ENCODE assay signal across 16 cellular contexts in genomic region chr6:34674268-34674639, GRCh38. TPM values are rescaled to one million over a fixed set of nuclear protein-coding genes. Genes with fewer than 3 reads are reported as not detected.
DNase-seq lines count a peak whose midpoint lies in the region; ATAC-seq and TF ChIP-seq lines count a peak whose summit lies in the region.
"Had no signal": no experiment of that assay in that cellular context is flagged by ENCODE, and none has a peak within 500 bp of the region (broad histone marks: within the 10 kb centered on the region; RNA-seq: fewer than 3 reads in every experiment).

No MANE protein-coding gene starts in this region.

- H3K4me1 Mint-ChIP-seq in activated naive CD4-positive, alpha-beta T cell treated with anti-CD3 and anti-CD28 coated beads, Interleukin-2, amount 50 U/mL, for 24 hours: peaks cover 76% of the 10 kb centered on the region
- peaks cover 55% of the 10 kb centered on the region for H3K4me1 Mint-ChIP-seq in activated CD4-positive, alpha-beta memory T cell treated with anti-CD3 and anti-CD28 coated beads for 36 hours (ENCODE audit: low read depth)

- no peak overlapping the region for H2AFZ ChIP-seq in mammary epithelial cell (ENCODE audit: low read depth, low read length)
- H2AFZ ChIP-seq: neural progenitor cell had no signal

- H3K27me3 Mint-ChIP-seq in activated naive CD4-positive, alpha-beta T cell treated with anti-CD3 and anti-CD28 coated beads, Interleukin-2, amount 50 U/mL, for 24 hours: no peaks in the 10 kb centered on the region
- H3K27me3 Mint-ChIP-seq in activated CD4-positive, alpha-beta memory T cell treated with anti-CD3 and anti-CD28 coated beads for 36 hours: no peaks in the 10 kb centered on the region

- peak; percentile 81 for ATAC-seq in left lobe of liver
- ATAC-seq: gastroesophageal sphincter had no signal

- H3K27ac ChIP-seq in mammary epithelial cell (ENCODE audit: insufficient read depth, low read depth, low read length): no peak overlapping the region
- H3K27ac ChIP-seq: neural progenitor cell, SK-N-MC had no signal

- in situ Hi-C loops in mammary epithelial cell (cut with MboI; ENCODE audit: low sequenced_read_pairs in 2 of 2): no loop called here

- no peak for DNase-seq in activated naive CD4-positive, alpha-beta T cell (lab: John Stamatoyannopoulos, UW)
- DNase-seq in activated CD4-positive, alpha-beta memory T cell treated with anti-CD3 and anti-CD28 coated beads for 36 hours: no peak
- DNase-seq in left lobe of liver (ENCODE audit: low spot score): no peak
- DNase-seq in occipital lobe (lab: John Stamatoyannopoulos, UW): no peak
- no peak for DNase-seq in mammary epithelial cell
- no peak for DNase-seq in D341Med (ENCODE audit: low spot score)
- DNase-seq in MG63: no peak
- DNase-seq: KBM-7, left cardiac atrium, NCI-H1694 treated with DMSO at 0.1 percent for 48 hours had no signal

- dilution Hi-C loops in mammary epithelial cell (cut with HindIII; ENCODE audit: low sequenced_read_pairs): no loop called here

- H3K36me3 ChIP-seq in mammary epithelial cell (ENCODE audit: insufficient read depth, low read length) (no peaks in the 10 kb centered on the region), MG63 (no peaks in the 10 kb centered on the region)
- H3K36me3 ChIP-seq: ascending aorta, gastroesophageal sphincter, neural progenitor cell had no signal

- CTCF ChIA-PET in activated CD4-positive, alpha-beta memory T cell treated with anti-CD3 and anti-CD28 coated beads for 36 hours (lab: Charles Lee): interaction anchor here (2.8 to 4.2 kb wide), 2 partner anchors 17 to 22 kb away, joined by 8 to 20 read pairs; partner anchors contain the start of gene ILRUN
- CTCF ChIA-PET in mammary epithelial cell (lab: Charles Lee; ENCODE audit: low non-redundant PET): no interaction called here

- no peaks in the 10 kb centered on the region for H3K9me3 Mint-ChIP-seq in activated naive CD4-positive, alpha-beta T cell treated with anti-CD3 and anti-CD28 coated beads, Interleukin-2, amount 50 U/mL, for 24 hours
- H3K9me3 Mint-ChIP-seq in activated CD4-positive, alpha-beta memory T cell treated with anti-CD3 and anti-CD28 coated beads for 36 hours: no peaks in the 10 kb centered on the region
- H3K9me3 Mint-ChIP-seq: neural progenitor cell had no signal

- H3K27me3 ChIP-seq in mammary epithelial cell (ENCODE audit: insufficient read depth, low read length) (no peaks in the 10 kb centered on the region), MG63 (no peaks in the 10 kb centered on the region)
- H3K27me3 ChIP-seq: ascending aorta, gastroesophageal sphincter, neural progenitor cell had no signal

- no peaks in the 10 kb centered on the region for H3K9me3 ChIP-seq in mammary epithelial cell (replicated peaks; ENCODE audit: insufficient read depth, low read length)
- no peaks in the 10 kb centered on the region for H3K9me3 ChIP-seq in MG63
- H3K9me3 ChIP-seq: ascending aorta, gastroesophageal sphincter had no signal

- peaks cover 94% of the 10 kb centered on the region for H3K79me2 ChIP-seq in mammary epithelial cell (ENCODE audit: insufficient read depth, low read length)

- H3K4me3 ChIP-seq in mammary epithelial cell (replicated peaks in 1 of 3; ENCODE audit: insufficient read depth in 1 of 3, low read depth in 2 of 3, low read length in 3 of 3) (no peak overlapping the region), MG63 (no peak overlapping the region)
- H3K4me3 ChIP-seq: ascending aorta, gastroesophageal sphincter, neural progenitor cell, SK-N-MC, skin epidermis had no signal

- peak overlapping the region; percentile 89 for H3K27ac Mint-ChIP-seq in activated naive CD4-positive, alpha-beta T cell treated with anti-CD3 and anti-CD28 coated beads, Interleukin-2, amount 50 U/mL, for 24 hours
- peak overlapping the region; percentile 92 for H3K27ac Mint-ChIP-seq in activated CD4-positive, alpha-beta memory T cell treated with anti-CD3 and anti-CD28 coated beads for 36 hours
- H3K27ac Mint-ChIP-seq: neural progenitor cell had no signal

- H3K9ac ChIP-seq in mammary epithelial cell (ENCODE audit: insufficient read depth, low read length): no peak overlapping the region
- H3K9ac ChIP-seq: neural progenitor cell had no signal

- WGBS in mammary epithelial cell (ENCODE audit: low coverage, missing lambda C conversion rate): 96% methylated on average over 5 of the region's 5 CpGs

- TF ChIP-seq CTCF in mammary epithelial cell (conservative IDR thresholded peaks at IDR 0.05 in 1 of 2, IDR thresholded peaks at IDR 0.05 in 1 of 2; ENCODE audit: extremely low read depth in 1 of 2, insufficient read depth in 1 of 2, low read depth in 1 of 2, low read length in 2 of 2): no peak

- H3K36me3 Mint-ChIP-seq in activated naive CD4-positive, alpha-beta T cell treated with anti-CD3 and anti-CD28 coated beads, Interleukin-2, amount 50 U/mL, for 24 hours: peaks cover 2% of the 10 kb centered on the region
- H3K36me3 Mint-ChIP-seq in activated CD4-positive, alpha-beta memory T cell treated with anti-CD3 and anti-CD28 coated beads for 36 hours: no peaks in the 10 kb centered on the region

- H3K4me2 ChIP-seq in mammary epithelial cell (ENCODE audit: insufficient read depth, low read depth, low read length): no peak overlapping the region
- H3K4me2 ChIP-seq: neural progenitor cell had no signal

- H4K20me1 ChIP-seq in mammary epithelial cell (ENCODE audit: insufficient read depth, low read length): no peaks in the 10 kb centered on the region

- peaks cover 21% of the 10 kb centered on the region for H3K4me1 ChIP-seq in mammary epithelial cell (ENCODE audit: insufficient read depth, low read length)
- H3K4me1 ChIP-seq: neural progenitor cell had no signal

- H3K4me3 Mint-ChIP-seq in activated naive CD4-positive, alpha-beta T cell treated with anti-CD3 and anti-CD28 coated beads, Interleukin-2, amount 50 U/mL, for 24 hours: peak overlapping the region; percentile 45
- H3K4me3 Mint-ChIP-seq in activated CD4-positive, alpha-beta memory T cell treated with anti-CD3 and anti-CD28 coated beads for 36 hours: peak overlapping the region; percentile 14
- H3K4me3 Mint-ChIP-seq: neural progenitor cell had no signal

- intact Hi-C loops in activated CD4-positive, alpha-beta memory T cell treated with anti-CD3 and anti-CD28 coated beads for 36 hours (cut with micrococcal nuclease): loop anchor here (1.0 kb wide), 1 partner anchor 83 kb away; the partner anchor contains the start of gene SNRPC
- intact Hi-C loops in mammary epithelial cell (cut with micrococcal nuclease): no loop called here

- no TSS peak for BruUV-seq in mammary epithelial cell (replicated peaks; lab: Mats Ljungman, UMichigan)

- POLR2A ChIA-PET in activated CD4-positive, alpha-beta memory T cell treated with anti-CD3 and anti-CD28 coated beads for 36 hours (lab: Charles Lee): interaction anchor here (4.3 to 5.0 kb wide), 2 partner anchors 17 to 22 kb away, joined by 21 to 52 read pairs; partner anchors contain the start of gene ILRUN

RNA-seq across cellular contexts. Expression of gene ILRUN, which starts 22.3 kb away (rescaled TPM):
- 10 to 100 TPM; 62.3 to 65.2 TPM for total RNA-seq in activated CD4-positive, alpha-beta memory T cell treated with anti-CD3 and anti-CD28 coated beads for 36 hours
- 81.7 TPM for total RNA-seq in left lobe of liver
- total RNA-seq in occipital lobe: 21.7 TPM
- total RNA-seq in mammary epithelial cell: 10 to 100 TPM; 40.0 to 67.3 TPM
- polyA plus RNA-seq in mammary epithelial cell: 38.9 TPM
- polyA minus RNA-seq in mammary epithelial cell: 84.7 TPM
- 25.9 and 26.1 TPM in 2 replicates for total RNA-seq in MG63 (2014; rRNA removed; shearing (Covaris generic); ENCODE audit: low replicate concordance)
